ENCODE assay signal across 13 cellular contexts in genomic region chr1:219710529-219711194, GRCh38.
DNase-seq lines count a peak whose midpoint lies in the region; ATAC-seq and TF ChIP-seq lines count a peak whose summit lies in the region.
"Had no signal": no experiment of that assay in that cellular context is flagged by ENCODE, and none has a peak within 500 bp of the region (broad histone marks: within the 10 kb centered on the region; RNA-seq: fewer than 3 reads in every experiment).

No MANE protein-coding gene starts in this region.

- H3K27ac ChIP-seq in esophagus muscularis mucosa (replicated peaks in 1 of 4) = no peak overlapping the region
- H3K27ac ChIP-seq: cardiac muscle cell, heart left ventricle, sigmoid colon had no signal

- TF ChIP-seq CTCF in NB4 (IDR thresholded peaks at IDR 0.05; ENCODE audit: low read depth, low read length) (no peak), esophagus muscularis mucosa (IDR thresholded peaks at IDR 0.05) (no peak)

- intact Hi-C loops in esophagus muscularis mucosa (cut with DNase I) = no loop called here

- TF ChIP-seq POLR2A in NB4 (IDR thresholded peaks at IDR 0.05; ENCODE audit: extremely low read depth, insufficient read length) (no peak), esophagus muscularis mucosa (IDR thresholded peaks at IDR 0.05; ENCODE audit: low read depth) (no peak)

- H3K27ac Mint-ChIP-seq in activated naive CD4-positive, alpha-beta T cell treated with anti-CD3 and anti-CD28 coated beads, Interleukin-2, amount 50 U/mL, for 72 hours = peak overlapping the region in 1 of 2 donors; percentile 79

- no peaks in the 10 kb centered on the region for H3K36me3 Mint-ChIP-seq in activated naive CD4-positive, alpha-beta T cell treated with anti-CD3 and anti-CD28 coated beads, Interleukin-2, amount 50 U/mL, for 72 hours

- no peaks in the 10 kb centered on the region for H3K36me3 ChIP-seq in esophagus muscularis mucosa
- H3K36me3 ChIP-seq: cardiac muscle cell, heart left ventricle, sigmoid colon had no signal

- 91% methylated on average over 6 of the region's 6 CpGs for WGBS in esophagus muscularis mucosa

- H3K27me3 ChIP-seq in esophagus muscularis mucosa = no peaks in the 10 kb centered on the region
- H3K27me3 ChIP-seq: cardiac muscle cell, heart left ventricle, sigmoid colon had no signal

- H3K4me1 ChIP-seq in esophagus muscularis mucosa = no peaks in the 10 kb centered on the region
- H3K4me1 ChIP-seq: sigmoid colon had no signal

- H3K9me3 ChIP-seq in esophagus muscularis mucosa = peaks cover 0 to 6% (median 0%) of the 10 kb centered on the region in 4 donors
- H3K9me3 ChIP-seq: heart left ventricle, sigmoid colon had no signal

- ATAC-seq in activated naive CD4-positive, alpha-beta T cell treated with anti-CD3 and anti-CD28 coated beads, Interleukin-2, amount 50 U/mL, for 72 hours = peak; percentile 26 to 46
- ATAC-seq: heart left ventricle had no signal

- H3K4me3 ChIP-seq in NB4 (ENCODE audit: low read depth, low read length) = no peak overlapping the region
- H3K4me3 ChIP-seq in esophagus muscularis mucosa = no peak overlapping the region
- H3K4me3 ChIP-seq: cardiac muscle cell, heart left ventricle, sigmoid colon had no signal

- no peak for TF ChIP-seq EP300 in esophagus muscularis mucosa (IDR thresholded peaks at IDR 0.05)

- DNase-seq in activated naive CD4-positive, alpha-beta T cell treated with anti-CD3 and anti-CD28 coated beads, Interleukin-2, amount 50 U/mL, for 72 hours (ENCODE audit: low spot score in 2 of 2) = no peak
- DNase-seq in activated naive CD4-positive, alpha-beta T cell treated with anti-CD3 and anti-CD28 coated beads, Interleukin-2, amount 50 U/mL, for 16 hours = no peak
- DNase-seq in NB4 (ENCODE audit: low read depth) = peak; percentile 2
- peak; percentile 46 for DNase-seq in dedifferentiated amniotic fluid mesenchymal stem cell (ENCODE audit: extremely low spot score)
- DNase-seq in stromal cell of bone marrow (ENCODE audit: low read depth) = peak; percentile 76
- DNase-seq in dermis blood vessel endothelial cell = no peak
- DNase-seq in esophagus muscularis mucosa (ENCODE audit: extremely low spot score) = no peak
- DNase-seq in activated CD8-positive, alpha-beta memory T cell treated with anti-CD3 and anti-CD28 coated beads for 24 hours = no peak
- DNase-seq: heart left ventricle, NCI-H524, sigmoid colon, SW 1271 had no signal

- H3K9me3 Mint-ChIP-seq in activated naive CD4-positive, alpha-beta T cell treated with anti-CD3 and anti-CD28 coated beads, Interleukin-2, amount 50 U/mL, for 72 hours = peaks cover 0 to 4% of the 10 kb centered on the region in 2 donors

Comparison
In these comparisons a context has a peak if more than half of its experiments do, and no peak if none do; other contexts are left out.
1. DNase-seq: peak in NB4 (single experiment), dedifferentiated amniotic fluid mesenchymal stem cell (single experiment) and stromal cell of bone marrow (single experiment); none in activated naive CD4-positive, alpha-beta T cell treated with anti-CD3 and anti-CD28 coated beads, Interleukin-2, amount 50 U/mL, for 72 hours (0 of 2), activated naive CD4-positive, alpha-beta T cell treated with anti-CD3 and anti-CD28 coated beads, Interleukin-2, amount 50 U/mL, for 16 hours (single experiment), dermis blood vessel endothelial cell (single experiment), esophagus muscularis mucosa (single experiment) and activated CD8-positive, alpha-beta memory T cell treated with anti-CD3 and anti-CD28 coated beads for 24 hours (single experiment).